ENCODE assay signal across 1 cellular context in genomic region chr17:4334332-4334731, GRCh38.
TF ChIP-seq lines count a peak whose summit lies in the region.

No MANE protein-coding gene starts in this region.

TF ChIP-seq in endothelial cell of umbilical vein, 7 proteins besides CTCF, POLR2A, EP300 and RAD21:
- TF ChIP-seq MAX (IDR thresholded peaks at IDR 0.05; ENCODE audit: insufficient read depth, insufficient read length) (no peak), FOS (IDR thresholded peaks at IDR 0.05; ENCODE audit: borderline replicate concordance, insufficient read depth, low read length) (no peak), EZH2 (IDR thresholded peaks at IDR 0.05; ENCODE audit: borderline replicate concordance, low read depth, low read length, severe bottlenecking) (no peak), POLR2AphosphoS5 (IDR thresholded peaks at IDR 0.05; ENCODE audit: insufficient read depth, low read depth, low read length) (no peak), MYC (IDR thresholded peaks at IDR 0.05; ENCODE audit: low read depth, low read length) (no peak), JUN (IDR thresholded peaks at IDR 0.05; ENCODE audit: borderline replicate concordance, insufficient read depth, insufficient read length, low read depth) (no peak)
